ENCODE assay signal across 8 cellular contexts in the genomic region with DNA sequence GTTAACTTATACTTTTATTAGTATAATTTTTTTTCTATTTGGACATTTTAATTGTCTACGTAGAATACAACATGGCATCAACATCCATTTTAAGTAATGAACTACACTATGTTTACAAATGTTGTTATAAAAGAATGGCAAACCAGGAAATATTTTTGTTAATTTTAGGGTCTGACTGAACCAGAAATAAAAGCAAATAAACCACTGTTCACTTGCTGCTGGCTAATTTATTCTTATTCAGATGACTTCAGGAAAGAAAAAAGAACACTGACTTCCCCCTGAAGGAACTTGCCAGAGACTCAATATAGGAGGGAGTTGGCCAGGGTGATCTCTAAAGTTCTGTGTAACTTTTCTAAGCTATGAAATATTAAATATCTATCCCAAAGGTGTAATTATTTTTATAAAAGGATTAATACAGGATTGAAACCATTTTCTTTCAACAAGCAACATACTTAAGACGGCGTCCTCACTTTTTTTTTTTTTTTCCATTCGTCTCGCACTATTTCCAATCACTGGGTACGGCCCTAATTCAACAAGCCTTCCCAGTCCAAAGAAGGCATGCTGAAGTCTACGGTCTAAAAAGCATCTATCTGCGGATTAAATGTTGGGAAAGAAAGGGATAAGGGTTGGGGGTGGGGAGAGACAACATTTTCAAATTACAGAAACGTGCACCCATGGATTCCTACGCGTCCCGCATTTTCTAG. TPM values are rescaled to one million over a fixed set of nuclear protein-coding genes. Genes with fewer than 3 reads are reported as not detected.
DNase-seq lines count a peak whose midpoint lies in the region; ATAC-seq and TF ChIP-seq lines count a peak whose summit lies in the region.

No MANE protein-coding gene starts in this region.

- H3K27ac Mint-ChIP-seq in GM23338: peak overlapping the region; percentile 97

- no peaks in the 10 kb centered on the region; the same call in 2 of the 3 replicates for H3K36me3 Mint-ChIP-seq in GM23338 (ENCODE audit: low read depth)

- peak overlapping the region; percentile 70 for H3K9ac ChIP-seq in SK-N-MC (ENCODE audit: insufficient read length)

- peaks cover 35% of the 10 kb centered on the region for H3K4me1 ChIP-seq in GM23338 (ENCODE audit: insufficient read depth)

- H3K4me3 Mint-ChIP-seq in GM23338: peak overlapping the region; percentile 97

- H3K9me3 ChIP-seq in SK-N-MC (ENCODE audit: low read depth, low read length): no peaks in the 10 kb centered on the region

- H3K27ac ChIP-seq in GM23338 (ENCODE audit: low read depth) (peak overlapping the region; percentile 81), SK-N-MC (no peak overlapping the region)

- TF ChIP-seq CTCF in GM23338 (conservative IDR thresholded peaks at IDR 0.05; ENCODE audit: low read depth in 2 of 2) (no peak), fibroblast of villous mesenchyme (IDR thresholded peaks at IDR 0.05; ENCODE audit: insufficient read depth, low read depth, low read length) (no peak)

- H3K4me3 ChIP-seq in GM23338 (peak overlapping the region; percentile 78), SK-N-MC (peak overlapping the region; percentile 84), fibroblast of villous mesenchyme (ENCODE audit: low read depth, low read length) (peak overlapping the region; percentile 75), skeletal muscle cell (ENCODE audit: low read depth, low read length) (peak overlapping the region; percentile 94)

- H4K20me1 ChIP-seq in GM23338 (replicated peaks; ENCODE audit: insufficient read depth): peaks cover 25% of the 10 kb centered on the region

- ATAC-seq in GM23338: no peak
- ATAC-seq in GM19324 (IDR thresholded peaks at IDR 0.05; ENCODE audit: low FRiP score, unreplicated experiment): no peak

- peaks cover 1% of the 10 kb centered on the region for H3K27me3 Mint-ChIP-seq in GM23338 (ENCODE audit: insufficient read depth, low read depth, poor library complexity)

- DNase-seq in GM23338 (ENCODE audit: low spot score): no peak
- no peak for DNase-seq in SK-N-MC (ENCODE audit: low read depth, low spot score)
- DNase-seq in fibroblast of villous mesenchyme (ENCODE audit: low read depth): no peak
- DNase-seq in skeletal muscle cell (ENCODE audit: low read depth): no peak
- DNase-seq in SW480 (ENCODE audit: low spot score): no peak
- DNase-seq in NCI-H1105 treated with DMSO at 0.1 percent for 48 hours (lab: John Stamatoyannopoulos, UW): no peak
- DNase-seq in mesenteric fat pad (ENCODE audit: low spot score): no peak

- H3K79me2 ChIP-seq in GM23338 (replicated peaks; ENCODE audit: insufficient read depth): peaks cover 55% of the 10 kb centered on the region

- no peaks in the 10 kb centered on the region for H3K9me3 Mint-ChIP-seq in GM23338

- 0 out of 2 replicates have a peak, but pooled peaks cover 3% of the 10 kb centered on the region for H3F3A ChIP-seq in GM23338 (replicated peaks; ENCODE audit: low read depth)

- H3K36me3 ChIP-seq in GM23338 (ENCODE audit: insufficient read depth) (no peaks in the 10 kb centered on the region), SK-N-MC (ENCODE audit: insufficient read depth, low read length) (no peaks in the 10 kb centered on the region)

- no peaks in the 10 kb centered on the region for H3K9me2 ChIP-seq in GM23338 (ENCODE audit: insufficient read depth)

- H3K4me2 ChIP-seq in GM23338: peak overlapping the region; percentile 74

- H2AFZ ChIP-seq in GM23338: peak overlapping the region; percentile 64; the same call in 1 of the 2 replicates

- H3K4me1 Mint-ChIP-seq in GM23338: peaks cover 33% of the 10 kb centered on the region

- H3K27me3 ChIP-seq in GM23338 (ENCODE audit: insufficient read depth): 0 out of 2 replicates have a peak, but pooled peaks cover 6% of the 10 kb centered on the region

TF ChIP-seq in GM23338, 12 proteins besides CTCF, POLR2A, EP300 and RAD21:
- TF ChIP-seq CREB1 (CRISPR knock-in tag; IDR thresholded peaks at IDR 0.05; ENCODE audit: low read depth): no peak
- no peak for TF ChIP-seq STAT1 (IDR thresholded peaks at IDR 0.05; ENCODE audit: unreplicated experiment)
- TF ChIP-seq, protein P1, sequence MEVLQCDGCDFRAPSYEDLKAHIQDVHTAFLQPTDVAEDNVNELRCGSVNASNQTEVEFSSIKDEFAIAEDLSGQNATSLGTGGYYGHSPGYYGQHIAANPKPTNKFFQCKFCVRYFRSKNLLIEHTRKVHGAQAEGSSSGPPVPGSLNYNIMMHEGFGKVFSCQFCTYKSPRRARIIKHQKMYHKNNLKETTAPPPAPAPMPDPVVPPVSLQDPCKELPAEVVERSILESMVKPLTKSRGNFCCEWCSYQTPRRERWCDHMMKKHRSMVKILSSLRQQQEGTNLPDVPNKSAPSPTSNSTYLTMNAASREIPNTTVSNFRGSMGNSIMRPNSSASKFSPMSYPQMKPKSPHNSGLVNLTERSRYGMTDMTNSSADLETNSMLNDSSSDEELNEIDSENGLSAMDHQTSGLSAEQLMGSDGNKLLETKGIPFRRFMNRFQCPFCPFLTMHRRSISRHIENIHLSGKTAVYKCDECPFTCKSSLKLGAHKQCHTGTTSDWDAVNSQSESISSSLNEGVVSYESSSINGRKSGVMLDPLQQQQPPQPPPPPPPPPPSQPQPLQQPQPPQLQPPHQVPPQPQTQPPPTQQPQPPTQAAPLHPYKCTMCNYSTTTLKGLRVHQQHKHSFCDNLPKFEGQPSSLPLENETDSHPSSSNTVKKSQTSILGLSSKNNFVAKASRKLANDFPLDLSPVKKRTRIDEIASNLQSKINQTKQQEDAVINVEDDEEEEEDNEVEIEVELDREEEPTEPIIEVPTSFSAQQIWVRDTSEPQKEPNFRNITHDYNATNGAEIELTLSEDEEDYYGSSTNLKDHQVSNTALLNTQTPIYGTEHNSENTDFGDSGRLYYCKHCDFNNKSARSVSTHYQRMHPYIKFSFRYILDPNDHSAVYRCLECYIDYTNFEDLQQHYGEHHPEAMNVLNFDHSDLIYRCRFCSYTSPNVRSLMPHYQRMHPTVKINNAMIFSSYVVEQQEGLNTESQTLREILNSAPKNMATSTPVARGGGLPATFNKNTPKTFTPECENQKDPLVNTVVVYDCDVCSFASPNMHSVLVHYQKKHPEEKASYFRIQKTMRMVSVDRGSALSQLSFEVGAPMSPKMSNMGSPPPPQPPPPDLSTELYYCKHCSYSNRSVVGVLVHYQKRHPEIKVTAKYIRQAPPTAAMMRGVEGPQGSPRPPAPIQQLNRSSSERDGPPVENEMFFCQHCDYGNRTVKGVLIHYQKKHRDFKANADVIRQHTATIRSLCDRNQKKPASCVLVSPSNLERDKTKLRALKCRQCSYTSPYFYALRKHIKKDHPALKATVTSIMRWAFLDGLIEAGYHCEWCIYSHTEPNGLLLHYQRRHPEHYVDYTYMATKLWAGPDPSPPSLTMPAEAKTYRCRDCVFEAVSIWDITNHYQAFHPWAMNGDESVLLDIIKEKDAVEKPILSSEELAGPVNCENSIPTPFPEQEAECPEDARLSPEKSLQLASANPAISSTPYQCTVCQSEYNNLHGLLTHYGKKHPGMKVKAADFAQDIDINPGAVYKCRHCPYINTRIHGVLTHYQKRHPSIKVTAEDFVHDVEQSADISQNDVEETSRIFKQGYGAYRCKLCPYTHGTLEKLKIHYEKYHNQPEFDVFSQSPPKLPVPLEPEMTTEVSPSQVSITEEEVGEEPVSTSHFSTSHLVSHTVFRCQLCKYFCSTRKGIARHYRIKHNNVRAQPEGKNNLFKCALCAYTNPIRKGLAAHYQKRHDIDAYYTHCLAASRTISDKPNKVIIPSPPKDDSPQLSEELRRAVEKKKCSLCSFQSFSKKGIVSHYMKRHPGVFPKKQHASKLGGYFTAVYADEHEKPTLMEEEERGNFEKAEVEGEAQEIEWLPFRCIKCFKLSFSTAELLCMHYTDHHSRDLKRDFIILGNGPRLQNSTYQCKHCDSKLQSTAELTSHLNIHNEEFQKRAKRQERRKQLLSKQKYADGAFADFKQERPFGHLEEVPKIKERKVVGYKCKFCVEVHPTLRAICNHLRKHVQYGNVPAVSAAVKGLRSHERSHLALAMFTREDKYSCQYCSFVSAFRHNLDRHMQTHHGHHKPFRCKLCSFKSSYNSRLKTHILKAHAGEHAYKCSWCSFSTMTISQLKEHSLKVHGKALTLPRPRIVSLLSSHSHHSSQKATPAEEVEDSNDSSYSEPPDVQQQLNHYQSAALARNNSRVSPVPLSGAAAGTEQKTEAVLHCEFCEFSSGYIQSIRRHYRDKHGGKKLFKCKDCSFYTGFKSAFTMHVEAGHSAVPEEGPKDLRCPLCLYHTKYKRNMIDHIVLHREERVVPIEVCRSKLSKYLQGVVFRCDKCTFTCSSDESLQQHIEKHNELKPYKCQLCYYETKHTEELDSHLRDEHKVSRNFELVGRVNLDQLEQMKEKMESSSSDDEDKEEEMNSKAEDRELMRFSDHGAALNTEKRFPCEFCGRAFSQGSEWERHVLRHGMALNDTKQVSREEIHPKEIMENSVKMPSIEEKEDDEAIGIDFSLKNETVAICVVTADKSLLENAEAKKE (CRISPR knock-in tag; IDR thresholded peaks at IDR 0.05): no peak
- no peak for TF ChIP-seq EZH2 (IDR thresholded peaks at IDR 0.05; ENCODE audit: low read depth, unreplicated experiment)
- TF ChIP-seq ZNF331 (CRISPR knock-in tag; IDR thresholded peaks at IDR 0.05; ENCODE audit: low read depth): no peak
- TF ChIP-seq ZNF114 (CRISPR knock-in tag; IDR thresholded peaks at IDR 0.05): no peak
- TF ChIP-seq JUNB (IDR thresholded peaks at IDR 0.05; ENCODE audit: unreplicated experiment): no peak
- no peak for TF ChIP-seq EZH2phosphoT487 (IDR thresholded peaks at IDR 0.05; ENCODE audit: unreplicated experiment)
- TF ChIP-seq POLR2AphosphoS5 (IDR thresholded peaks at IDR 0.05; ENCODE audit: low read depth): no peak
- TF ChIP-seq NANOG (IDR thresholded peaks at IDR 0.05; ENCODE audit: borderline replicate concordance): no peak

RNA-seq across cellular contexts. Expression of a gene that starts 1.1 kb away (rescaled TPM):
- 23.0 and 29.7 TPM in 2 replicates for total RNA-seq in GM23338 (2014; rRNA removed; shearing (Covaris generic))
- 6.8 and 8.1 TPM in 2 replicates for polyA plus RNA-seq in GM23338 (2016; fragmentation: Nextera tagmentation; extraction: Ambion mirVana)
- total RNA-seq in fibroblast of villous mesenchyme (10.6 and 12.5 TPM in 2 replicates), mesenteric fat pad (18.6 TPM)
